Comparison of ENCODE assay signal across 8 cellular contexts in genomic region chr9:128361981-128362646, GRCh38. TPM values are rescaled to one million over a fixed set of nuclear protein-coding genes. Genes with fewer than 3 reads are reported as not detected.
DNase-seq lines count a peak whose midpoint lies in the region; ATAC-seq and TF ChIP-seq lines count a peak whose summit lies in the region.

No MANE protein-coding gene starts in this region.

- DNase-seq in CD4-positive, CD25-positive, alpha-beta regulatory T cell: peak; percentile 52 to 70 (median 63)
- DNase-seq in LHCN-M2 (ENCODE audit: low read depth): peak; percentile 90
- DNase-seq in RWPE1 (ENCODE audit: low spot score): peak; percentile 95
- DNase-seq in activated effector memory CD4-positive, alpha-beta T cell treated with anti-CD3 and anti-CD28 coated beads, Interleukin-2, amount 50 U/mL, for 16 hours: peak; percentile 85
- peak; percentile 82 for DNase-seq in fibroblast of villous mesenchyme (ENCODE audit: low read depth)
- peak; percentile 81 for DNase-seq in neural crest cell (ENCODE audit: low read depth, low spot score)
- peak; percentile 75 for DNase-seq in stromal cell of bone marrow (ENCODE audit: low read depth)

- peaks cover 4% of the 10 kb centered on the region for H3K27me3 Mint-ChIP-seq in CD4-positive, CD25-positive, alpha-beta regulatory T cell
- peaks cover 3% of the 10 kb centered on the region for H3K27me3 Mint-ChIP-seq in neural crest cell (ENCODE audit: low read depth)

- peak overlapping the region in 1 of 3 donors; percentile 59 for H3K27ac Mint-ChIP-seq in CD4-positive, CD25-positive, alpha-beta regulatory T cell
- peak overlapping the region; percentile 3 for H3K27ac Mint-ChIP-seq in neural crest cell (ENCODE audit: unreplicated experiment)

- peaks cover 16% of the 10 kb centered on the region for H3K4me1 ChIP-seq in CD4-positive, CD25-positive, alpha-beta regulatory T cell (ENCODE audit: control insufficient read depth, insufficient read depth, low read length, poor library complexity, severe bottlenecking)

- CTCF ChIA-PET in RWPE1 (lab: Yijun Ruan, JAX): interaction anchor here (0.5 to 2.8 kb wide), 29 partner anchors 9 to 1329 kb away, joined by 3 to 33 read pairs (median 3); partner anchors contain the start of genes CERCAM, GLE1, SLC27A4 and URM1

- peaks cover 0 to 20% (median 9%) of the 10 kb centered on the region in 4 donors for H3K4me1 Mint-ChIP-seq in CD4-positive, CD25-positive, alpha-beta regulatory T cell
- peaks cover 48% of the 10 kb centered on the region for H3K4me1 Mint-ChIP-seq in neural crest cell

- H3K9me3 Mint-ChIP-seq in CD4-positive, CD25-positive, alpha-beta regulatory T cell: peaks cover 0 to 2% (median 0%) of the 10 kb centered on the region in 7 donors
- no peaks in the 10 kb centered on the region for H3K9me3 Mint-ChIP-seq in neural crest cell

- H3K27ac ChIP-seq in CD4-positive, CD25-positive, alpha-beta regulatory T cell (ENCODE audit: insufficient read depth, low read length, poor library complexity, severe bottlenecking): peak overlapping the region; percentile 15
- peak overlapping the region; percentile 84 for H3K27ac ChIP-seq in RWPE1

- no peaks in the 10 kb centered on the region for H3K36me3 ChIP-seq in CD4-positive, CD25-positive, alpha-beta regulatory T cell (ENCODE audit: control insufficient read depth, insufficient read depth, low read length)

- POLR2A ChIA-PET in RWPE1 (lab: Yijun Ruan, JAX; ENCODE audit: low non-redundant PET): interaction anchor here (0.5 to 1.3 kb wide), 4 partner anchors 8 to 482 kb away, joined by 3 to 9 read pairs (median 4); partner anchors contain the start of gene SPTAN1

- H3K4me3 Mint-ChIP-seq in CD4-positive, CD25-positive, alpha-beta regulatory T cell: peak overlapping the region; percentile 80 to 92 (median 84)
- peak overlapping the region; percentile 76 for H3K4me3 Mint-ChIP-seq in neural crest cell

- no peaks in the 10 kb centered on the region for H3K27me3 ChIP-seq in CD4-positive, CD25-positive, alpha-beta regulatory T cell (ENCODE audit: control insufficient read depth, insufficient read depth, low read length)

- ATAC-seq in CD4-positive, CD25-positive, alpha-beta regulatory T cell (ENCODE audit: low read depth in 2 of 2): peak; percentile 84
- peak; percentile 60 for ATAC-seq in GM21367 (IDR thresholded peaks at IDR 0.05; ENCODE audit: unreplicated experiment)

- H3K36me3 Mint-ChIP-seq in CD4-positive, CD25-positive, alpha-beta regulatory T cell: no peaks in the 10 kb centered on the region
- no peaks in the 10 kb centered on the region for H3K36me3 Mint-ChIP-seq in neural crest cell (ENCODE audit: low read depth)

- TF ChIP-seq CTCF in RWPE1 (conservative IDR thresholded peaks at IDR 0.05; ENCODE audit: low read depth) (peak; percentile 99), fibroblast of villous mesenchyme (IDR thresholded peaks at IDR 0.05; ENCODE audit: insufficient read depth, low read depth, low read length) (peak; percentile 85), neural crest cell (conservative IDR thresholded peaks at IDR 0.05) (peak; percentile 96)

- H3K4me3 ChIP-seq in CD4-positive, CD25-positive, alpha-beta regulatory T cell (ENCODE audit: low read depth, low read length): peak overlapping the region; percentile 58
- peak overlapping the region; percentile 49 for H3K4me3 ChIP-seq in fibroblast of villous mesenchyme (ENCODE audit: low read depth, low read length)

- H3K9me3 ChIP-seq in CD4-positive, CD25-positive, alpha-beta regulatory T cell (ENCODE audit: control insufficient read depth in 2 of 2, low read length in 2 of 2): no peaks in the 10 kb centered on the region

RNA-seq across cellular contexts. Expression of gene URM1, which starts 9.1 kb away (rescaled TPM):
- 46.2 TPM for total RNA-seq in CD4-positive, CD25-positive, alpha-beta regulatory T cell
- 10 to 100 TPM; 47.4 to 60.7 (median 53.2) TPM for polyA plus RNA-seq in CD4-positive, CD25-positive, alpha-beta regulatory T cell
- total RNA-seq in LHCN-M2 (2014; rRNA removed) (46.4 and 49.4 TPM in 2 replicates), fibroblast of villous mesenchyme (29.8 and 33.8 TPM in 2 replicates), neural crest cell (69.9 and 73.2 TPM in 2 replicates)
- polyA plus RNA-seq in LHCN-M2 (2012): 70.2 TPM

RNA-seq across cellular contexts. Expression of gene SLC27A4, which starts 21.8 kb away (rescaled TPM):
- total RNA-seq in CD4-positive, CD25-positive, alpha-beta regulatory T cell: 8.6 TPM
- 1 to 10 TPM; 5.5 to 8.7 (median 6.4) TPM for polyA plus RNA-seq in CD4-positive, CD25-positive, alpha-beta regulatory T cell
- total RNA-seq in LHCN-M2 (2014; rRNA removed): 37.3 and 37.5 TPM in 2 replicates
- 25.7 TPM for polyA plus RNA-seq in LHCN-M2 (2012)
- total RNA-seq in fibroblast of villous mesenchyme: 21.3 and 22.9 TPM in 2 replicates
- 43.0 and 45.6 TPM in 2 replicates for total RNA-seq in neural crest cell

RNA-seq across cellular contexts. Expression of gene COQ4, which starts 39.5 kb away (rescaled TPM):
- 30.4 TPM for total RNA-seq in CD4-positive, CD25-positive, alpha-beta regulatory T cell
- 10 to 100 TPM; 30.4 to 41.3 (median 33.8) TPM for polyA plus RNA-seq in CD4-positive, CD25-positive, alpha-beta regulatory T cell
- total RNA-seq in LHCN-M2 (2014; rRNA removed) (32.9 and 40.1 TPM in 2 replicates), fibroblast of villous mesenchyme (22.0 and 32.5 TPM in 2 replicates), neural crest cell (50.8 and 51.0 TPM in 2 replicates)
- 37.8 TPM for polyA plus RNA-seq in LHCN-M2 (2012)

RNA-seq across cellular contexts. Expression of gene TRUB2, which starts 39.9 kb away (rescaled TPM):
- total RNA-seq in CD4-positive, CD25-positive, alpha-beta regulatory T cell: 8.2 TPM
- polyA plus RNA-seq in CD4-positive, CD25-positive, alpha-beta regulatory T cell: 10 to 100 TPM; 21.7 to 26.8 (median 24.3) TPM
- 15.6 and 19.2 TPM in 2 replicates for total RNA-seq in LHCN-M2 (2014; rRNA removed)
- polyA plus RNA-seq in LHCN-M2 (2012): 31.5 TPM
- total RNA-seq in fibroblast of villous mesenchyme: 17.7 and 20.6 TPM in 2 replicates
- total RNA-seq in neural crest cell: 33.4 and 35.0 TPM in 2 replicates

RNA-seq across cellular contexts. Expression of gene CERCAM, which starts 58.5 kb away (rescaled TPM):
- 0.12 TPM for total RNA-seq in CD4-positive, CD25-positive, alpha-beta regulatory T cell
- not detected for polyA plus RNA-seq in CD4-positive, CD25-positive, alpha-beta regulatory T cell
- total RNA-seq in LHCN-M2 (2014; rRNA removed): 103 and 117 TPM in 2 replicates
- polyA plus RNA-seq in LHCN-M2 (2012): 90.9 TPM
- total RNA-seq in fibroblast of villous mesenchyme: 80.2 and 86.8 TPM in 2 replicates
- 49.7 and 56.4 TPM in 2 replicates for total RNA-seq in neural crest cell

Comparison
In these comparisons a context has a peak if more than half of its experiments do, and no peak if none do; other contexts are left out.
1. Peak in every context shown above with its lines: DNase-seq, ATAC-seq, H3K4me3 ChIP-seq and H3K27ac ChIP-seq.